Comparison of ENCODE assay signal across 17 cellular contexts in the genomic region with DNA sequence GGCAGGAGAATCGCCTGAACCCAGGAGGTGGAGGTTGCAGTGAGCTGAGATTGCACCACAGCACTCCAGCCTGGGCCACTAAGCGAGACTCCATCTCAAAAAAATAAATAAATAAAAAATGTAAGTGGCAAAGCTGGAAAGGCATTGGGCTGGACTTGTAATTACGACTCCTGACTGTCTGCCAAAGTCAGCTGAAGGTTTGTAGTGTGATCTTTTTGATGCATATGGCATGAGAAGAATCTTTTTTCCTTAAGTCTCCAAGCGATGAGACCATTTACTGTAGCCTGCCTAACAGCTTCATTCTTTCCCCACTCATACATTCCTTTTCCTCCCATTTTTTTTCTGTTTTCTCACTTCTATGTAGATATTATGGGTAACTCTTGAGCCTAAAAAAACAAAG. TPM values are rescaled to one million over a fixed set of nuclear protein-coding genes. Genes with fewer than 3 reads are reported as not detected.
DNase-seq lines count a peak whose midpoint lies in the region; TF ChIP-seq lines count a peak whose summit lies in the region.
"Had no signal": no experiment of that assay in that cellular context is flagged by ENCODE, and none has a peak within 500 bp of the region (broad histone marks: within the 10 kb centered on the region; RNA-seq: fewer than 3 reads in every experiment).

No MANE protein-coding gene starts in this region.

- H3K27me3 ChIP-seq in hepatocyte (no peaks in the 10 kb centered on the region), smooth muscle cell (ENCODE audit: low read depth) (no peaks in the 10 kb centered on the region)
- H3K27me3 ChIP-seq: tibial nerve had no signal

- no peaks in the 10 kb centered on the region for H3K9me2 ChIP-seq in hepatocyte (replicated peaks; ENCODE audit: insufficient read depth)

- H3K27ac ChIP-seq in VCaP: peak overlapping the region; percentile 33
- peak overlapping the region; percentile 72 for H3K27ac ChIP-seq in hepatocyte
- H3K27ac ChIP-seq in smooth muscle cell (ENCODE audit: low read depth): peak overlapping the region; percentile 79
- H3K27ac ChIP-seq: parathyroid adenoma had no signal

- peaks cover 58% of the 10 kb centered on the region for H3K4me1 ChIP-seq in hepatocyte (ENCODE audit: insufficient read depth)
- peaks cover 44% of the 10 kb centered on the region for H3K4me1 ChIP-seq in smooth muscle cell (ENCODE audit: low read depth)

- peaks cover 7% of the 10 kb centered on the region for H3F3A ChIP-seq in smooth muscle cell (ENCODE audit: low read depth)

- peaks cover 35% of the 10 kb centered on the region for H4K20me1 ChIP-seq in hepatocyte (ENCODE audit: insufficient read depth, poor library complexity, severe bottlenecking)
- H4K20me1 ChIP-seq in smooth muscle cell (ENCODE audit: low read depth): peaks cover 100% of the 10 kb centered on the region

- DNase-seq in GM04503 (ENCODE audit: low read depth): peak; percentile 55
- no peak for DNase-seq in hepatocyte (ENCODE audit: low spot score)
- DNase-seq in smooth muscle cell (lab: John Stamatoyannopoulos, UW; ENCODE audit: unreplicated experiment): no peak
- no peak for DNase-seq in NCI-H345 (lab: John Stamatoyannopoulos, UW)
- DNase-seq in NCI-H1417 treated with DMSO at 0.1 percent for 48 hours (lab: John Stamatoyannopoulos, UW): no peak
- no peak for DNase-seq in GM10248 (ENCODE audit: extremely low spot score)
- DNase-seq in activated CD4-positive, alpha-beta T cell treated with anti-CD3 and anti-CD28 coated beads for 4 hours: no peak
- DNase-seq: activated CD8-positive, alpha-beta memory T cell treated with anti-CD3 and anti-CD28 coated beads, Interleukin-2, amount 50 U/mL, for 48 hours; C1 segment of cervical spinal cord; midbrain; NCI-H2171 treated with DMSO at 0.1 percent for 48 hours had no signal

- H2AFZ ChIP-seq in hepatocyte: no peak overlapping the region
- H2AFZ ChIP-seq in smooth muscle cell (ENCODE audit: low read depth): no peak overlapping the region
- H2AFZ ChIP-seq: parathyroid adenoma had no signal

- 88% methylated on average over 4 of the region's 4 CpGs for WGBS in hepatocyte (ENCODE audit: low lambda C conversion rate, missing lambda C conversion rate)
- 61% methylated on average over 4 of the region's 4 CpGs for WGBS in smooth muscle cell (ENCODE audit: low lambda C conversion rate)

- POLR2A ChIA-PET in GM10248 (lab: Yijun Ruan, JAX): interaction anchor here (0.6 kb wide), 1 partner anchor 55 kb away, joined by 10 read pairs; no protein-coding TSS in a partner anchor

- CTCF ChIA-PET in GM10248 (lab: Yijun Ruan, JAX): interaction anchor here (0.8 to 7.0 kb wide), 2 partner anchors 14 to 441 kb away, joined by 3 to 57 read pairs; no protein-coding TSS in a partner anchor

- TF ChIP-seq CTCF in VCaP (conservative IDR thresholded peaks at IDR 0.05) (no peak), hepatocyte (IDR thresholded peaks at IDR 0.05; ENCODE audit: poor library complexity) (no peak), smooth muscle cell (IDR thresholded peaks at IDR 0.05; ENCODE audit: borderline replicate concordance, insufficient read depth, poor library complexity, severe bottlenecking) (no peak), GM10248 (IDR thresholded peaks at IDR 0.05; ENCODE audit: control extremely low read depth, extremely low read depth, low read depth, missing control alignments) (no peak)

- no peak overlapping the region for H3K4me3 ChIP-seq in hepatocyte
- no peak overlapping the region for H3K4me3 ChIP-seq in smooth muscle cell
- H3K4me3 ChIP-seq: tibial nerve had no signal

- H3K4me2 ChIP-seq in hepatocyte (no peak overlapping the region), smooth muscle cell (peak overlapping the region; percentile 66)

- H3K79me2 ChIP-seq in hepatocyte: peaks cover 99% of the 10 kb centered on the region
- H3K79me2 ChIP-seq in smooth muscle cell (ENCODE audit: low read depth): peaks cover 100% of the 10 kb centered on the region

- H3K36me3 ChIP-seq in hepatocyte (replicated peaks; ENCODE audit: insufficient read depth, low read depth) (no peaks in the 10 kb centered on the region), smooth muscle cell (ENCODE audit: low read depth) (no peaks in the 10 kb centered on the region)

- no peaks in the 10 kb centered on the region for H3K9me3 ChIP-seq in hepatocyte (ENCODE audit: low read depth)
- H3K9me3 ChIP-seq in smooth muscle cell (replicated peaks; ENCODE audit: low read depth): no peaks in the 10 kb centered on the region
- H3K9me3 ChIP-seq: tibial nerve had no signal

- no peak overlapping the region for H3K9ac ChIP-seq in smooth muscle cell (ENCODE audit: low read depth)
- H3K9ac ChIP-seq: parathyroid adenoma had no signal

RNA-seq across cellular contexts. Expression of a gene that starts 24.8 kb away (rescaled TPM):
- total RNA-seq in hepatocyte (124 and 130 TPM in 2 replicates), smooth muscle cell (135 and 156 TPM in 2 replicates)
- polyA plus RNA-seq in hepatocyte (59.4 and 65.0 TPM in 2 replicates), smooth muscle cell (66.0 and 74.8 TPM in 2 replicates)

RNA-seq across cellular contexts. Expression of a gene that starts 34.8 kb away (rescaled TPM):
- not detected in 2 replicates for total RNA-seq in hepatocyte
- polyA plus RNA-seq in hepatocyte: 0.24 and 0.39 TPM in 2 replicates
- total RNA-seq in smooth muscle cell: not detected in 2 replicates
- polyA plus RNA-seq in smooth muscle cell: 0.22 and 0.50 TPM in 2 replicates
- total RNA-seq: activated naive CD4-positive, alpha-beta T cell treated with anti-CD3 and anti-CD28 coated beads, Interleukin-2, amount 50 U/mL, for 72 hours; Daoy; esophagus mucosa; tibial nerve had no signal

RNA-seq across cellular contexts. Expression of a gene that starts 45.1 kb away (rescaled TPM):
- total RNA-seq in hepatocyte (127 and 135 TPM in 2 replicates), smooth muscle cell (120 and 131 TPM in 2 replicates)
- polyA plus RNA-seq in hepatocyte (205 and 229 TPM in 2 replicates), smooth muscle cell (141 and 143 TPM in 2 replicates)
